Comparison of ENCODE assay signal across 1 cellular context in the genomic region with DNA sequence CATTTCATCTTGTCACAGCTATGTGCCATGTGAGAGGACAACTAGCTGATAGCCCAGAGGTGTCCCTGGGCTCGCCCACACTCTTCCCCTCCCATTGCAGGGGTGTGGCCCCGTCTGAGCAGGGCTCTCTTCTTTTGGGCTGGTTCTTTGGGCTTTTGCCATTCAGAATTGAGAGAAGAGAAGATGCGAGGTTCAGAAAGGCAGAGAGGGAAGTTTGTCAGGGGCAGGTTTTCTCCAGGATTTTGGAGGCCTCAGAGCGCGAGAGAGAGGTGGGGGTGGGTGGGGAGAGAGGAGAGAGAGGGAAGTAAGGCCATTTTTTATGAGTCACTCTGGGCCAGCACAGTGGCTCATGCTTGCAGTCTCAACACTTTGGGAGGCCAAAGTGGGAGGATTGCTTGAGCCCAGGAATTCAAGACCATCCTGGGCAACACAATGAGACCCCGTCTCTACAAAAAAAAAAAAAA.
TF ChIP-seq lines count a peak whose summit lies in the region.

No MANE protein-coding gene starts in this region.

TF ChIP-seq in K562, 482 proteins besides CTCF, POLR2A, EP300 and RAD21 (continues in another document):
- TF ChIP-seq, protein P1, sequence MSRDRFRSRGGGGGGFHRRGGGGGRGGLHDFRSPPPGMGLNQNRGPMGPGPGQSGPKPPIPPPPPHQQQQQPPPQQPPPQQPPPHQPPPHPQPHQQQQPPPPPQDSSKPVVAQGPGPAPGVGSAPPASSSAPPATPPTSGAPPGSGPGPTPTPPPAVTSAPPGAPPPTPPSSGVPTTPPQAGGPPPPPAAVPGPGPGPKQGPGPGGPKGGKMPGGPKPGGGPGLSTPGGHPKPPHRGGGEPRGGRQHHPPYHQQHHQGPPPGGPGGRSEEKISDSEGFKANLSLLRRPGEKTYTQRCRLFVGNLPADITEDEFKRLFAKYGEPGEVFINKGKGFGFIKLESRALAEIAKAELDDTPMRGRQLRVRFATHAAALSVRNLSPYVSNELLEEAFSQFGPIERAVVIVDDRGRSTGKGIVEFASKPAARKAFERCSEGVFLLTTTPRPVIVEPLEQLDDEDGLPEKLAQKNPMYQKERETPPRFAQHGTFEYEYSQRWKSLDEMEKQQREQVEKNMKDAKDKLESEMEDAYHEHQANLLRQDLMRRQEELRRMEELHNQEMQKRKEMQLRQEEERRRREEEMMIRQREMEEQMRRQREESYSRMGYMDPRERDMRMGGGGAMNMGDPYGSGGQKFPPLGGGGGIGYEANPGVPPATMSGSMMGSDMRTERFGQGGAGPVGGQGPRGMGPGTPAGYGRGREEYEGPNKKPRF (IDR thresholded peaks at IDR 0.05; ENCODE audit: low read depth, low read length): no peak
- TF ChIP-seq NFE2 (IDR thresholded peaks at IDR 0.05; ENCODE audit: low read depth) (0 out of 2 replicates have a peak, but pooled peaks have one; percentile 20), ZNF668 (CRISPR knock-in tag; IDR thresholded peaks at IDR 0.05) (no peak), JUN (IDR thresholded peaks at IDR 0.05; ENCODE audit: borderline replicate concordance, low read depth, low read length) (peak; percentile 85), JUN (CRISPR knock-in tag; IDR thresholded peaks at IDR 0.05; ENCODE audit: borderline replicate concordance) (no peak), ZNF165 (CRISPR knock-in tag; IDR thresholded peaks at IDR 0.05; ENCODE audit: borderline replicate concordance) (no peak), BRD9 (IDR thresholded peaks at IDR 0.05; ENCODE audit: low read depth, partially characterized antibody) (peak; percentile 32), MYC (IDR thresholded peaks at IDR 0.05; ENCODE audit: low read depth, low read length) (no peak), MYC (CRISPR knock-in tag; IDR thresholded peaks at IDR 0.05; ENCODE audit: borderline replicate concordance, low read depth) (no peak), ZNF347 (CRISPR knock-in tag; IDR thresholded peaks at IDR 0.05; ENCODE audit: low read depth) (no peak), JUND (IDR thresholded peaks at IDR 0.05; ENCODE audit: borderline replicate concordance, low read depth, low read length) (peak; percentile 90), JUND (tag; IDR thresholded peaks at IDR 0.05; ENCODE audit: borderline replicate concordance, low read depth, low read length) (peak; percentile 80; the same call in 2 of the 3 replicates), ZBTB8A (IDR thresholded peaks at IDR 0.05; ENCODE audit: partially characterized antibody) (no peak), LEF1 (IDR thresholded peaks at IDR 0.05) (peak; percentile 63), YY1 (IDR thresholded peaks at IDR 0.05; ENCODE audit: borderline replicate concordance in 1 of 3, control insufficient read depth in 1 of 3, extremely low read depth in 1 of 3, insufficient read depth in 3 of 3, insufficient read length in 1 of 3, insufficient replicate concordance in 2 of 3, low read depth in 1 of 3, low read length in 2 of 3) (peak in 2 of 3 experiments; percentile 52 to 62), TRIM24 (IDR thresholded peaks at IDR 0.05) (0 out of 4 replicates have a peak, but pooled peaks of 1 of the 2 experiments have one; percentile 20), PCBP1 (IDR thresholded peaks at IDR 0.05; ENCODE audit: low read depth, low read length, poor library complexity, severe bottlenecking) (no peak), ZNF175 (CRISPR knock-in tag; IDR thresholded peaks at IDR 0.05; ENCODE audit: low read depth) (no peak), ZFP36 (IDR thresholded peaks at IDR 0.05; ENCODE audit: low read depth, low read length, partially characterized antibody) (no peak), L3MBTL2 (IDR thresholded peaks at IDR 0.05) (peak; percentile 55; the same call in 1 of the 2 replicates), CAMTA2 (CRISPR knock-in tag; conservative IDR thresholded peaks at IDR 0.05) (no peak), ZNF583 (CRISPR knock-in tag; IDR thresholded peaks at IDR 0.05) (no peak), RCOR1 (IDR thresholded peaks at IDR 0.05; ENCODE audit: borderline replicate concordance in 1 of 2, low read depth in 2 of 2, low read length in 2 of 2) (no peak), RNF2 (IDR thresholded peaks at IDR 0.05) (no peak), ARID1B (IDR thresholded peaks at IDR 0.05) (peak; percentile 53; the same call in 1 of the 2 replicates), MEF2D (tag; conservative IDR thresholded peaks at IDR 0.05; ENCODE audit: low read depth) (0 out of 2 replicates have a peak, but pooled peaks have one; percentile 22), ZNF24 (IDR thresholded peaks at IDR 0.05) (no peak), EHMT2 (IDR thresholded peaks at IDR 0.05) (peak; percentile 87)
- TF ChIP-seq, protein P2, sequence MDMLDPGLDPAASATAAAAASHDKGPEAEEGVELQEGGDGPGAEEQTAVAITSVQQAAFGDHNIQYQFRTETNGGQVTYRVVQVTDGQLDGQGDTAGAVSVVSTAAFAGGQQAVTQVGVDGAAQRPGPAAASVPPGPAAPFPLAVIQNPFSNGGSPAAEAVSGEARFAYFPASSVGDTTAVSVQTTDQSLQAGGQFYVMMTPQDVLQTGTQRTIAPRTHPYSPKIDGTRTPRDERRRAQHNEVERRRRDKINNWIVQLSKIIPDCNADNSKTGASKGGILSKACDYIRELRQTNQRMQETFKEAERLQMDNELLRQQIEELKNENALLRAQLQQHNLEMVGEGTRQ (CRISPR knock-in tag; IDR thresholded peaks at IDR 0.05): no peak
- TF ChIP-seq, protein P3, sequence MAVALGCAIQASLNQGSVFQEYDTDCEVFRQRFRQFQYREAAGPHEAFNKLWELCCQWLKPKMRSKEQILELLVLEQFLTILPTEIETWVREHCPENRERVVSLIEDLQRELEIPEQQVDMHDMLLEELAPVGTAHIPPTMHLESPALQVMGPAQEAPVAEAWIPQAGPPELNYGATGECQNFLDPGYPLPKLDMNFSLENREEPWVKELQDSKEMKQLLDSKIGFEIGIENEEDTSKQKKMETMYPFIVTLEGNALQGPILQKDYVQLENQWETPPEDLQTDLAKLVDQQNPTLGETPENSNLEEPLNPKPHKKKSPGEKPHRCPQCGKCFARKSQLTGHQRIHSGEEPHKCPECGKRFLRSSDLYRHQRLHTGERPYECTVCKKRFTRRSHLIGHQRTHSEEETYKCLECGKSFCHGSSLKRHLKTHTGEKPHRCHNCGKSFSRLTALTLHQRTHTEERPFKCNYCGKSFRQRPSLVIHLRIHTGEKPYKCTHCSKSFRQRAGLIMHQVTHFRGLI (CRISPR knock-in tag; IDR thresholded peaks at IDR 0.05): no peak
- TF ChIP-seq, protein P4, sequence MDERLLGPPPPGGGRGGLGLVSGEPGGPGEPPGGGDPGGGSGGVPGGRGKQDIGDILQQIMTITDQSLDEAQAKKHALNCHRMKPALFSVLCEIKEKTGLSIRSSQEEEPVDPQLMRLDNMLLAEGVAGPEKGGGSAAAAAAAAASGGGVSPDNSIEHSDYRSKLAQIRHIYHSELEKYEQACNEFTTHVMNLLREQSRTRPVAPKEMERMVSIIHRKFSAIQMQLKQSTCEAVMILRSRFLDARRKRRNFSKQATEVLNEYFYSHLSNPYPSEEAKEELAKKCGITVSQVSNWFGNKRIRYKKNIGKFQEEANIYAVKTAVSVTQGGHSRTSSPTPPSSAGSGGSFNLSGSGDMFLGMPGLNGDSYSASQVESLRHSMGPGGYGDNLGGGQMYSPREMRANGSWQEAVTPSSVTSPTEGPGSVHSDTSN (CRISPR knock-in tag; IDR thresholded peaks at IDR 0.05; ENCODE audit: low read depth): no peak
- TF ChIP-seq, protein P4 (tag; conservative IDR thresholded peaks at IDR 0.05; ENCODE audit: low read depth): 0 out of 2 replicates have a peak, but pooled peaks have one; percentile 2
- TF ChIP-seq, protein P5, sequence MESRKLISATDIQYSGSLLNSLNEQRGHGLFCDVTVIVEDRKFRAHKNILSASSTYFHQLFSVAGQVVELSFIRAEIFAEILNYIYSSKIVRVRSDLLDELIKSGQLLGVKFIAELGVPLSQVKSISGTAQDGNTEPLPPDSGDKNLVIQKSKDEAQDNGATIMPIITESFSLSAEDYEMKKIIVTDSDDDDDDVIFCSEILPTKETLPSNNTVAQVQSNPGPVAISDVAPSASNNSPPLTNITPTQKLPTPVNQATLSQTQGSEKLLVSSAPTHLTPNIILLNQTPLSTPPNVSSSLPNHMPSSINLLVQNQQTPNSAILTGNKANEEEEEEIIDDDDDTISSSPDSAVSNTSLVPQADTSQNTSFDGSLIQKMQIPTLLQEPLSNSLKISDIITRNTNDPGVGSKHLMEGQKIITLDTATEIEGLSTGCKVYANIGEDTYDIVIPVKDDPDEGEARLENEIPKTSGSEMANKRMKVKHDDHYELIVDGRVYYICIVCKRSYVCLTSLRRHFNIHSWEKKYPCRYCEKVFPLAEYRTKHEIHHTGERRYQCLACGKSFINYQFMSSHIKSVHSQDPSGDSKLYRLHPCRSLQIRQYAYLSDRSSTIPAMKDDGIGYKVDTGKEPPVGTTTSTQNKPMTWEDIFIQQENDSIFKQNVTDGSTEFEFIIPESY (CRISPR knock-in tag; IDR thresholded peaks at IDR 0.05): peak; percentile 61; the same call in 1 of the 2 replicates
- TF ChIP-seq, protein P6, sequence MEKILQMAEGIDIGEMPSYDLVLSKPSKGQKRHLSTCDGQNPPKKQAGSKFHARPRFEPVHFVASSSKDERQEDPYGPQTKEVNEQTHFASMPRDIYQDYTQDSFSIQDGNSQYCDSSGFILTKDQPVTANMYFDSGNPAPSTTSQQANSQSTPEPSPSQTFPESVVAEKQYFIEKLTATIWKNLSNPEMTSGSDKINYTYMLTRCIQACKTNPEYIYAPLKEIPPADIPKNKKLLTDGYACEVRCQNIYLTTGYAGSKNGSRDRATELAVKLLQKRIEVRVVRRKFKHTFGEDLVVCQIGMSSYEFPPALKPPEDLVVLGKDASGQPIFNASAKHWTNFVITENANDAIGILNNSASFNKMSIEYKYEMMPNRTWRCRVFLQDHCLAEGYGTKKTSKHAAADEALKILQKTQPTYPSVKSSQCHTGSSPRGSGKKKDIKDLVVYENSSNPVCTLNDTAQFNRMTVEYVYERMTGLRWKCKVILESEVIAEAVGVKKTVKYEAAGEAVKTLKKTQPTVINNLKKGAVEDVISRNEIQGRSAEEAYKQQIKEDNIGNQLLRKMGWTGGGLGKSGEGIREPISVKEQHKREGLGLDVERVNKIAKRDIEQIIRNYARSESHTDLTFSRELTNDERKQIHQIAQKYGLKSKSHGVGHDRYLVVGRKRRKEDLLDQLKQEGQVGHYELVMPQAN (IDR thresholded peaks at IDR 0.05; ENCODE audit: borderline replicate concordance): 0 out of 2 replicates have a peak, but pooled peaks have one; percentile 34
- TF ChIP-seq, protein P7, sequence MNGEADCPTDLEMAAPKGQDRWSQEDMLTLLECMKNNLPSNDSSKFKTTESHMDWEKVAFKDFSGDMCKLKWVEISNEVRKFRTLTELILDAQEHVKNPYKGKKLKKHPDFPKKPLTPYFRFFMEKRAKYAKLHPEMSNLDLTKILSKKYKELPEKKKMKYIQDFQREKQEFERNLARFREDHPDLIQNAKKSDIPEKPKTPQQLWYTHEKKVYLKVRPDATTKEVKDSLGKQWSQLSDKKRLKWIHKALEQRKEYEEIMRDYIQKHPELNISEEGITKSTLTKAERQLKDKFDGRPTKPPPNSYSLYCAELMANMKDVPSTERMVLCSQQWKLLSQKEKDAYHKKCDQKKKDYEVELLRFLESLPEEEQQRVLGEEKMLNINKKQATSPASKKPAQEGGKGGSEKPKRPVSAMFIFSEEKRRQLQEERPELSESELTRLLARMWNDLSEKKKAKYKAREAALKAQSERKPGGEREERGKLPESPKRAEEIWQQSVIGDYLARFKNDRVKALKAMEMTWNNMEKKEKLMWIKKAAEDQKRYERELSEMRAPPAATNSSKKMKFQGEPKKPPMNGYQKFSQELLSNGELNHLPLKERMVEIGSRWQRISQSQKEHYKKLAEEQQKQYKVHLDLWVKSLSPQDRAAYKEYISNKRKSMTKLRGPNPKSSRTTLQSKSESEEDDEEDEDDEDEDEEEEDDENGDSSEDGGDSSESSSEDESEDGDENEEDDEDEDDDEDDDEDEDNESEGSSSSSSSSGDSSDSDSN (IDR thresholded peaks at IDR 0.05; ENCODE audit: borderline replicate concordance in 1 of 2, low read depth in 2 of 2, low read length in 2 of 2): 0 out of 4 replicates have a peak, but pooled peaks of 1 of the 2 experiments have one; percentile 43
- TF ChIP-seq, protein P8, sequence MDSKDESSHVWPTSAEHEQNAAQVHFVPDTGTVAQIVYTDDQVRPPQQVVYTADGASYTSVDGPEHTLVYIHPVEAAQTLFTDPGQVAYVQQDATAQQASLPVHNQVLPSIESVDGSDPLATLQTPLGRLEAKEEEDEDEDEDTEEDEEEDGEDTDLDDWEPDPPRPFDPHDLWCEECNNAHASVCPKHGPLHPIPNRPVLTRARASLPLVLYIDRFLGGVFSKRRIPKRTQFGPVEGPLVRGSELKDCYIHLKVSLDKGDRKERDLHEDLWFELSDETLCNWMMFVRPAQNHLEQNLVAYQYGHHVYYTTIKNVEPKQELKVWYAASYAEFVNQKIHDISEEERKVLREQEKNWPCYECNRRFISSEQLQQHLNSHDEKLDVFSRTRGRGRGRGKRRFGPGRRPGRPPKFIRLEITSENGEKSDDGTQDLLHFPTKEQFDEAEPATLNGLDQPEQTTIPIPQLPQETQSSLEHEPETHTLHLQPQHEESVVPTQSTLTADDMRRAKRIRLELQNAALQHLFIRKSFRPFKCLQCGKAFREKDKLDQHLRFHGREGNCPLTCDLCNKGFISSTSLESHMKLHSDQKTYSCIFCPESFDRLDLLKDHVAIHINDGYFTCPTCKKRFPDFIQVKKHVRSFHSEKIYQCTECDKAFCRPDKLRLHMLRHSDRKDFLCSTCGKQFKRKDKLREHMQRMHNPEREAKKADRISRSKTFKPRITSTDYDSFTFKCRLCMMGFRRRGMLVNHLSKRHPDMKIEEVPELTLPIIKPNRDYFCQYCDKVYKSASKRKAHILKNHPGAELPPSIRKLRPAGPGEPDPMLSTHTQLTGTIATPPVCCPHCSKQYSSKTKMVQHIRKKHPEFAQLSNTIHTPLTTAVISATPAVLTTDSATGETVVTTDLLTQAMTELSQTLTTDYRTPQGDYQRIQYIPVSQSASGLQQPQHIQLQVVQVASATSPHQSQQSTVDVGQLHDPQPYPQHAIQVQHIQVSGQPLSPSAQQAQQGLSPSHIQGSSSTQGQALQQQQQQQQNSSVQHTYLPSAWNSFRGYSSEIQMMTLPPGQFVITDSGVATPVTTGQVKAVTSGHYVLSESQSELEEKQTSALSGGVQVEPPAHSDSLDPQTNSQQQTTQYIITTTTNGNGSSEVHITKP (IDR thresholded peaks at IDR 0.05; ENCODE audit: partially characterized antibody): peak; percentile 55
- TF ChIP-seq, protein P9, sequence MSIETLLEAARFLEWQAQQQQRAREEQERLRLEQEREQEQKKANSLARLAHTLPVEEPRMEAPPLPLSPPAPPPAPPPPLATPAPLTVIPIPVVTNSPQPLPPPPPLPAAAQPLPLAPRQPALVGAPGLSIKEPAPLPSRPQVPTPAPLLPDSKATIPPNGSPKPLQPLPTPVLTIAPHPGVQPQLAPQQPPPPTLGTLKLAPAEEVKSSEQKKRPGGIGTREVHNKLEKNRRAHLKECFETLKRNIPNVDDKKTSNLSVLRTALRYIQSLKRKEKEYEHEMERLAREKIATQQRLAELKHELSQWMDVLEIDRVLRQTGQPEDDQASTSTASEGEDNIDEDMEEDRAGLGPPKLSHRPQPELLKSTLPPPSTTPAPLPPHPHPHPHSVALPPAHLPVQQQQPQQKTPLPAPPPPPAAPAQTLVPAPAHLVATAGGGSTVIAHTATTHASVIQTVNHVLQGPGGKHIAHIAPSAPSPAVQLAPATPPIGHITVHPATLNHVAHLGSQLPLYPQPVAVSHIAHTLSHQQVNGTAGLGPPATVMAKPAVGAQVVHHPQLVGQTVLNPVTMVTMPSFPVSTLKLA (conservative IDR thresholded peaks at IDR 0.05): peak in 1 of 2 experiments; percentile 43; a peak in 1 of 4 replicates
